10 cellular contexts compared by ENCODE assay signal in the genomic region with DNA sequence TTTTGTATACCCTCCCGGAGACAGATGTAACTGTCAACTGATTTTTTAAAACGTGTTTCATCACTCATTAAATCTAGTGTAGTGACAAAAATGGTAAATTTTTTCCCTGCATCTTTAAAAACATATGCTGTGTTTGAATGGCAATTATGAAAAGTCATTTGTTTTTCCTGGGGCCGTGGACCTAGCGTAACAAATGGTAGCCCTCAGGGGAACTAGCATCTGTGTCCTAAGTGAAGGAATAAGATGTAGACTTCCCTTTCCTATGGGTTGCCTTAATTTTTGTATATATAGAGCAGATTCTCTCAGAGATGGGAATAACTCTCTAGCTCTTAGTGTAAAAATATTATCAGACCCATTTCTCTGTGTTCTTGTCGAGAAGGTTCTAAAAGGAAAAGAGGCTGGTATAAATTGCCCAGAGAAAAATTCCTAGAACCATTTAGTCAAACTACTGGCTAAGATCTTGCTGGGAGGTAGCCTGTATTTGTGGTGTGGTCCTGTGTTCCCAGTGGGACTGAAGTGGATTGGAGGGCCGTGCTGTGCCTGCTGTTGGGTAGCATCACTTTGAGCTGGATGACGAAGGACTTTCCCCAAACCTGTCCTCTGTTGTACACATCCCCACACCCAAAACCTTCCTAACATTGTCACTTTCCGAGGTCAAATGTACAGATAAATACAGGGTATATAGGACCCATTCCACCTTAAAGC.
DNase-seq lines count a peak whose midpoint lies in the region; ATAC-seq, FAIRE-seq and TF ChIP-seq lines count a peak whose summit lies in the region.
"Had no signal": no experiment of that assay in that cellular context is flagged by ENCODE, and none has a peak within 500 bp of the region (broad histone marks: within the 10 kb centered on the region; RNA-seq: fewer than 3 reads in every experiment).

No MANE protein-coding gene starts in this region.

- no peaks in the 10 kb centered on the region for H3K9me3 ChIP-seq in OCI-LY3 (ENCODE audit: insufficient read depth, low read length)
- no peaks in the 10 kb centered on the region for H3K9me3 ChIP-seq in endothelial cell of umbilical vein (replicated peaks; ENCODE audit: control insufficient read depth, insufficient read depth, low read length)
- no peaks in the 10 kb centered on the region for H3K9me3 ChIP-seq in ovary

- peaks cover 76% of the 10 kb centered on the region for H3K4me1 Mint-ChIP-seq in stimulated activated effector memory CD8-positive, alpha-beta T cell treated with anti-CD3 and anti-CD28 coated beads, Interleukin-12 subunit alpha, Interleukin-12 subunit beta, amount 100 ng/mL, for 72 hours

- TF ChIP-seq POLR2A in endothelial cell of umbilical vein (IDR thresholded peaks at IDR 0.05; ENCODE audit: low read depth, low read length) (no peak), ovary (IDR thresholded peaks at IDR 0.05) (no peak)

- peak overlapping the region; percentile 86 for H3K27ac Mint-ChIP-seq in stimulated activated effector memory CD8-positive, alpha-beta T cell treated with anti-CD3 and anti-CD28 coated beads, Interleukin-12 subunit alpha, Interleukin-12 subunit beta, amount 100 ng/mL, for 72 hours

- CTCF ChIA-PET in endothelial cell of umbilical vein (lab: Charles Lee) = interaction anchor here (1.6 to 4.2 kb wide), 3 partner anchors 10 to 17 kb away, joined by 13 to 60 read pairs (median 14); no protein-coding TSS in a partner anchor

- H3K4me3 Mint-ChIP-seq in stimulated activated effector memory CD8-positive, alpha-beta T cell treated with anti-CD3 and anti-CD28 coated beads, Interleukin-12 subunit alpha, Interleukin-12 subunit beta, amount 100 ng/mL, for 72 hours = peak overlapping the region; percentile 78

- no peaks in the 10 kb centered on the region for H3K9me3 Mint-ChIP-seq in stimulated activated effector memory CD8-positive, alpha-beta T cell treated with anti-CD3 and anti-CD28 coated beads, Interleukin-12 subunit alpha, Interleukin-12 subunit beta, amount 100 ng/mL, for 72 hours

- WGBS in ovary, 3 donors = 81 to 89% (median 88%) methylated on average over 8 of the region's 8 CpGs

- no peak for FAIRE-seq in endothelial cell of umbilical vein (lab: Jason Lieb, UNC)

- H3K4me3 ChIP-seq in OCI-LY3 (ENCODE audit: low read length) (no peak overlapping the region), endothelial cell of umbilical vein (replicated peaks in 1 of 3; ENCODE audit: insufficient read depth in 1 of 3, low read depth in 1 of 3, low read length in 3 of 3) (no peak overlapping the region), ovary (no peak overlapping the region)

- DNase-seq in NCI-H748 (lab: John Stamatoyannopoulos, UW; ENCODE audit: unreplicated experiment) (peak; percentile 24), NCI-H748 treated with DMSO at 0.1 percent for 48 hours (lab: John Stamatoyannopoulos, UW) (no peak), endothelial cell of umbilical vein (ENCODE audit: low read depth, low spot score) (no peak), ovary (no peak), G401 (ENCODE audit: low spot score) (no peak)
- DNase-seq in stimulated activated effector memory CD8-positive, alpha-beta T cell treated with anti-CD3 and anti-CD28 coated beads, Interleukin-12 subunit alpha, Interleukin-12 subunit beta, amount 100 ng/mL, for 72 hours (ENCODE audit: low spot score in 2 of 2) = no peak
- DNase-seq: aorta, foreskin fibroblast had no signal

- no peaks in the 10 kb centered on the region for H3K27me3 ChIP-seq in OCI-LY3 (ENCODE audit: low read depth, low read length)
- no peaks in the 10 kb centered on the region for H3K27me3 ChIP-seq in endothelial cell of umbilical vein (ENCODE audit: control insufficient read depth in 2 of 2, insufficient read depth in 2 of 2, low read length in 2 of 2)
- no peaks in the 10 kb centered on the region for H3K27me3 ChIP-seq in ovary

- H3K79me2 ChIP-seq in OCI-LY3 (ENCODE audit: low read length) = peaks cover 70% of the 10 kb centered on the region
- peaks cover 41% of the 10 kb centered on the region for H3K79me2 ChIP-seq in endothelial cell of umbilical vein (ENCODE audit: control insufficient read depth, insufficient read depth, low read length)

- H3K36me3 ChIP-seq in OCI-LY3 (replicated peaks; ENCODE audit: low read depth, low read length) = no peaks in the 10 kb centered on the region
- no peaks in the 10 kb centered on the region for H3K36me3 ChIP-seq in endothelial cell of umbilical vein (ENCODE audit: control insufficient read depth in 2 of 2, extremely low read depth in 1 of 2, insufficient read depth in 2 of 2, low read length in 2 of 2)
- H3K36me3 ChIP-seq in ovary = no peaks in the 10 kb centered on the region

- peaks cover 5% of the 10 kb centered on the region for H3K36me3 Mint-ChIP-seq in stimulated activated effector memory CD8-positive, alpha-beta T cell treated with anti-CD3 and anti-CD28 coated beads, Interleukin-12 subunit alpha, Interleukin-12 subunit beta, amount 100 ng/mL, for 72 hours

- H4K20me1 ChIP-seq in OCI-LY3 (ENCODE audit: insufficient read depth, low read length) (peaks cover 63% of the 10 kb centered on the region), endothelial cell of umbilical vein (replicated peaks; ENCODE audit: control insufficient read depth, extremely low read depth, insufficient read depth, low read length) (no peaks in the 10 kb centered on the region)

- H2AFZ ChIP-seq in OCI-LY3 (ENCODE audit: low read depth, low read length) (no peak overlapping the region), endothelial cell of umbilical vein (ENCODE audit: low read depth, low read length) (no peak overlapping the region)

- BruUV-seq in endothelial cell of umbilical vein (replicated peaks; lab: Mats Ljungman, UMichigan) = no TSS peak

- no peaks in the 10 kb centered on the region for H3K9me1 ChIP-seq in endothelial cell of umbilical vein (replicated peaks; ENCODE audit: control insufficient read depth, extremely low read depth, insufficient read depth, low read length)

- no peak for ATAC-seq in stimulated activated effector memory CD8-positive, alpha-beta T cell treated with anti-CD3 and anti-CD28 coated beads, Interleukin-12 subunit alpha, Interleukin-12 subunit beta, amount 100 ng/mL, for 72 hours
- no peak for ATAC-seq in GM18909 (IDR thresholded peaks at IDR 0.05; ENCODE audit: poor library complexity, unreplicated experiment)

- H3K4me1 ChIP-seq in OCI-LY3 (ENCODE audit: low read length) (peaks cover 26% of the 10 kb centered on the region), endothelial cell of umbilical vein (ENCODE audit: control insufficient read depth, extremely low read depth, insufficient read depth, low read length) (peaks cover 66% of the 10 kb centered on the region), ovary (ENCODE audit: insufficient read depth) (peaks cover 21% of the 10 kb centered on the region)

- H3K27ac ChIP-seq in OCI-LY3 (ENCODE audit: low read length) (no peak overlapping the region), endothelial cell of umbilical vein (ENCODE audit: insufficient read depth, low read depth, low read length) (peak overlapping the region; percentile 2), ovary (no peak overlapping the region)

- TF ChIP-seq EP300 in ovary (IDR thresholded peaks at IDR 0.05) = no peak

- dilution Hi-C loops in endothelial cell of umbilical vein (cut with MboI; ENCODE audit: extremely low pct_ligation_motif_present, low sequenced_read_pairs) = no loop called here

- intact Hi-C loops in endothelial cell of umbilical vein (cut with micrococcal nuclease) (no loop called here), ovary (cut with DNase I) (no loop called here)

- POLR2A ChIA-PET in endothelial cell of umbilical vein (lab: Charles Lee) = no interaction called here

- H3K9ac ChIP-seq in OCI-LY3 (ENCODE audit: low read length) (no peak overlapping the region), endothelial cell of umbilical vein (replicated peaks; ENCODE audit: extremely low read depth, insufficient read depth, low read length) (no peak overlapping the region)

- in situ Hi-C loops in G401 (cut with HindIII; ENCODE audit: low sequenced_read_pairs) = no loop called here

- H3K4me2 ChIP-seq in OCI-LY3 (ENCODE audit: low read length) (peak overlapping the region; percentile 94; the same call in 1 of the 2 replicates), endothelial cell of umbilical vein (ENCODE audit: insufficient read depth, low read length) (peak overlapping the region; percentile 39)

- TF ChIP-seq CTCF in OCI-LY3 (IDR thresholded peaks at IDR 0.05; ENCODE audit: low read depth, low read length) = no peak
- no peak for TF ChIP-seq CTCF in endothelial cell of umbilical vein (IDR thresholded peaks at IDR 0.05; ENCODE audit: extremely low read depth in 1 of 2, insufficient read depth in 1 of 2, low read depth in 1 of 2, low read length in 2 of 2)
- TF ChIP-seq CTCF in ovary (IDR thresholded peaks at IDR 0.05) = no peak

TF ChIP-seq in endothelial cell of umbilical vein, 7 proteins besides CTCF, POLR2A, EP300 and RAD21:
- no peak for TF ChIP-seq EZH2 (IDR thresholded peaks at IDR 0.05; ENCODE audit: borderline replicate concordance, low read depth, low read length, severe bottlenecking)
- no peak for TF ChIP-seq POLR2AphosphoS5 (IDR thresholded peaks at IDR 0.05; ENCODE audit: insufficient read depth, low read depth, low read length)
- no peak for TF ChIP-seq FOS (IDR thresholded peaks at IDR 0.05; ENCODE audit: borderline replicate concordance, insufficient read depth, low read length)
- no peak for TF ChIP-seq GATA2 (IDR thresholded peaks at IDR 0.05; ENCODE audit: insufficient read depth, insufficient read length, low read depth, low read length)
- no peak for TF ChIP-seq MYC (IDR thresholded peaks at IDR 0.05; ENCODE audit: low read depth, low read length)
- TF ChIP-seq JUN (IDR thresholded peaks at IDR 0.05; ENCODE audit: borderline replicate concordance, insufficient read depth, insufficient read length, low read depth) = no peak
- TF ChIP-seq MAX (IDR thresholded peaks at IDR 0.05; ENCODE audit: insufficient read depth, insufficient read length) = no peak
